In genomic region chr7:48637382-48637781, GRCh38 we compare ENCODE assay signal across 16 cellular contexts.
DNase-seq lines count a peak whose midpoint lies in the region; ATAC-seq, FAIRE-seq and TF ChIP-seq lines count a peak whose summit lies in the region.
"Had no signal": no experiment of that assay in that cellular context is flagged by ENCODE, and none has a peak within 500 bp of the region (broad histone marks: within the 10 kb centered on the region; RNA-seq: fewer than 3 reads in every experiment).

No MANE protein-coding gene starts in this region.

- no peak for TF ChIP-seq CTCF in kidney (IDR thresholded peaks at IDR 0.05; ENCODE audit: borderline replicate concordance, extremely low read depth, insufficient read depth)

- WGBS in mesodermal cell (ENCODE audit: insufficient coverage in 2 of 2), 2 experiments, result no CpG with 5 or more reads among the region's 1 CpG

- intact Hi-C loops in kidney (cut with DNase I), result no loop called here

- H3K4me1 ChIP-seq in mesodermal cell (ENCODE audit: control insufficient read depth, insufficient read depth, low read length, poor library complexity, severe bottlenecking) (peaks cover 14% of the 10 kb centered on the region), kidney (ENCODE audit: control insufficient read depth in 1 of 2, insufficient read depth in 1 of 2, low read depth in 1 of 2, low read length in 2 of 2) (no peaks in the 10 kb centered on the region)
- H3K4me1 ChIP-seq: Caco-2, gastroesophageal sphincter had no signal

- peak; percentile 58 for ATAC-seq in GM18907 (IDR thresholded peaks at IDR 0.05; ENCODE audit: unreplicated experiment)
- ATAC-seq in GM21576 (IDR thresholded peaks at IDR 0.05; ENCODE audit: unreplicated experiment), result no peak
- ATAC-seq: gastroesophageal sphincter, HCT116 had no signal

- no peaks in the 10 kb centered on the region for H3K36me3 ChIP-seq in mesodermal cell (ENCODE audit: control insufficient read depth, insufficient read depth, low read length)
- no peaks in the 10 kb centered on the region for H3K36me3 ChIP-seq in kidney (ENCODE audit: control insufficient read depth in 1 of 2, insufficient read depth in 2 of 2, low read length in 2 of 2)
- H3K36me3 ChIP-seq: gastroesophageal sphincter had no signal

- DNase-seq in LHCN-M2 (ENCODE audit: low read depth) (peak; percentile 89), RPMI7951 (ENCODE audit: low read depth) (peak; percentile 37), NCI-H524 (lab: John Stamatoyannopoulos, UW) (no peak), kidney (no peak)
- DNase-seq: activated CD4-positive, CD25-positive, alpha-beta regulatory T cell; activated T-cell treated with anti-CD3 and anti-CD28 coated beads, Interleukin-2, amount 50 U/mL, for 1 hour; Caco-2; NCI-H446 treated with DMSO at 0.1 percent for 48 hours had no signal

- FAIRE-seq in kidney (lab: Jason Lieb, UNC), result no peak
- FAIRE-seq: GM19239 had no signal

- H3K9me3 ChIP-seq in mesodermal cell (ENCODE audit: control insufficient read depth, low read length), result no peaks in the 10 kb centered on the region
- H3K9me3 ChIP-seq in kidney (ENCODE audit: control insufficient read depth in 1 of 2, low read length in 2 of 2), result no peaks in the 10 kb centered on the region
- H3K9me3 ChIP-seq: Caco-2, gastroesophageal sphincter had no signal

- H3K27ac ChIP-seq in mesodermal cell (ENCODE audit: low read depth, low read length, severe bottlenecking), result peak overlapping the region; percentile 73
- no peak overlapping the region for H3K27ac ChIP-seq in kidney (ENCODE audit: low read depth in 2 of 2, low read length in 2 of 2)
- H3K27ac ChIP-seq: gastroesophageal sphincter, KMS-11, SK-N-MC had no signal

- H3K4me3 ChIP-seq in mesodermal cell (ENCODE audit: extremely low read depth, insufficient read depth, low read length, poor library complexity, severe bottlenecking) (no peak overlapping the region), kidney (ENCODE audit: low read length in 2 of 2) (no peak overlapping the region)
- H3K4me3 ChIP-seq: gastroesophageal sphincter, SK-N-MC had no signal

- no peak overlapping the region for H3K9ac ChIP-seq in kidney (ENCODE audit: low read length in 2 of 2)
- H3K9ac ChIP-seq: KMS-11 had no signal

Comparison
In these comparisons a context has a peak if more than half of its experiments do, and no peak if none do; other contexts are left out.
1. DNase-seq: peak in LHCN-M2 (single experiment) and RPMI7951 (single experiment); none in NCI-H524 (0 of 2) and kidney (single experiment).